8 cellular contexts compared by ENCODE assay signal in the genomic region with DNA sequence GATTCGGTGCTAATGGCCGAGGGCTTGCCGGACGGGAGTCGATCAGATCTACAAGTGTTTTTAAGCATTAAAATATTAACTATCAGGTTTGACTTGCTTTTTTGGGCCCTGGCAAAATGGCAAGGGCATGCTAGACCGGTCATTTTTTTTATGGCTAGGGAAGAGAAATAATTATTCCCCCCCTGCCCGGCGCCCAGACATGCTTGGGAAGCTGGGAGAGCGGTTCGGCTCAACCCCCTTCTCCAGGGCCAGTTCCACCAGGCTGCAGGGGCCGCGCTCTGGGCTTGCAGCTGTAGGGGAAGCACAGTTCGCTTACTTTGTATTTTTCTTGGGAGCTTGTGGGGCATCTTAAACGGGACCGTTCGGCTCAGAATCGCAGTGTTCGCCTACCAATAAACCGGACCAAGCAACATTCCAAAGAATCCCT. TPM values are rescaled to one million over a fixed set of nuclear protein-coding genes. Genes with fewer than 3 reads are reported as not detected.
DNase-seq lines count a peak whose midpoint lies in the region; ATAC-seq lines count a peak whose summit lies in the region.

No MANE protein-coding gene starts in this region.

- no peaks in the 10 kb centered on the region for H3K9me3 Mint-ChIP-seq in activated T-helper 17 cell treated with anti-CD3 and anti-CD28 coated beads, Interleukin-2, amount 50 U/mL, for 72 hours

- H3K27me3 Mint-ChIP-seq in activated T-helper 17 cell treated with anti-CD3 and anti-CD28 coated beads, Interleukin-2, amount 50 U/mL, for 72 hours, result peaks cover 57% of the 10 kb centered on the region

- peak overlapping the region; percentile 88 for H3K27ac ChIP-seq in rectal smooth muscle tissue (ENCODE audit: low read depth, low read length)

- H3K4me1 ChIP-seq in rectal smooth muscle tissue (ENCODE audit: control insufficient read depth, insufficient read depth, low read length), result peaks cover 10% of the 10 kb centered on the region

- DNase-seq in EL, result peak; percentile 51
- peak in 35 of 51 donors; percentile 6 to 56 (median 19) for DNase-seq in hypothalamus (lab: John Stamatoyannopoulos, UW)
- DNase-seq in NCI-H524 (lab: John Stamatoyannopoulos, UW), result no peak
- DNase-seq in central memory CD4-positive, alpha-beta T cell, result no peak

- peaks cover 7% of the 10 kb centered on the region for H3K36me3 Mint-ChIP-seq in activated T-helper 17 cell treated with anti-CD3 and anti-CD28 coated beads, Interleukin-2, amount 50 U/mL, for 72 hours (ENCODE audit: low read depth)

- no peaks in the 10 kb centered on the region for H3K36me3 ChIP-seq in rectal smooth muscle tissue (ENCODE audit: control insufficient read depth, insufficient read depth, low read length)

- no peak overlapping the region for H3K27ac Mint-ChIP-seq in activated T-helper 17 cell treated with anti-CD3 and anti-CD28 coated beads, Interleukin-2, amount 50 U/mL, for 72 hours

- ATAC-seq in activated T-helper 17 cell treated with anti-CD3 and anti-CD28 coated beads, Interleukin-2, amount 50 U/mL, for 72 hours (replicated peaks), result no peak
- no peak for ATAC-seq in GM19023 (IDR thresholded peaks at IDR 0.05; ENCODE audit: unreplicated experiment)
- ATAC-seq in GM18511 (IDR thresholded peaks at IDR 0.05; ENCODE audit: unreplicated experiment), result no peak

- H3K4me3 ChIP-seq in rectal smooth muscle tissue (ENCODE audit: low read length), result peak overlapping the region; percentile 72

- peak overlapping the region; percentile 56 for H3K4me3 Mint-ChIP-seq in activated T-helper 17 cell treated with anti-CD3 and anti-CD28 coated beads, Interleukin-2, amount 50 U/mL, for 72 hours

- peaks cover 18% of the 10 kb centered on the region for H3K4me1 Mint-ChIP-seq in activated T-helper 17 cell treated with anti-CD3 and anti-CD28 coated beads, Interleukin-2, amount 50 U/mL, for 72 hours

- no peak overlapping the region for H3K9ac ChIP-seq in rectal smooth muscle tissue (ENCODE audit: low read length)

- no peaks in the 10 kb centered on the region for H3K27me3 ChIP-seq in rectal smooth muscle tissue (ENCODE audit: control insufficient read depth, insufficient read depth, low read length)

RNA-seq across cellular contexts. Expression of gene TCF7L2, which starts 3.0 kb away (rescaled TPM):
- total RNA-seq in activated T-helper 17 cell treated with anti-CD3 and anti-CD28 coated beads, Interleukin-2, amount 50 U/mL, for 72 hours, result 1 to 10 TPM; 1.1 to 4.7 TPM

Comparison
In these comparisons a context has a peak if more than half of its experiments do, and no peak if none do; other contexts are left out.
1. DNase-seq: peak in EL (single experiment) and hypothalamus (35 of 51); none in NCI-H524 (0 of 2) and central memory CD4-positive, alpha-beta T cell (single experiment).